Comparison of ENCODE assay signal across 1 cellular context in the genomic region with DNA sequence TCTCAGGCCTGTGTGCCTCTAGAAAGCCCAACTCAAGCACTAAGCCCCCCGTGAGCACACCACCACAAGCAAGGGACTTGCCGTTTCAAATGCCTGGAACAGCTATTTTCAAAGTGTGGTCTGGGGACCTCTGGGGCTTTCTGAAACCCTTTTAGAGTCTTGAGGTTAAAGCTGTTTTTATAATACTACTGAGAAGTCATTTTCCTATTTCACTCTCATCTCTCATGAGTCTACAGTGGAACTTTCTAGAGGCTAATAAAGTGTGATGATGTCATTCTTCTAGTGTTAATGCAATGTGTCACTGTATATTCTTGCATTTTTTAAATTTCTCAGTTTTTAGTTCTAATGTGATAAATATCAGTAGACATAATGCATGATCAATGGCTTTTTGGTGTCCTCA.
TF ChIP-seq lines count a peak whose summit lies in the region.

No MANE protein-coding gene starts in this region.

TF ChIP-seq in SK-N-SH, 30 proteins besides CTCF, POLR2A, EP300 and RAD21 (continued from another document):
- TF ChIP-seq MXI1 (IDR thresholded peaks at IDR 0.05; ENCODE audit: low read depth, low read length) (no peak), NRF1 (IDR thresholded peaks at IDR 0.05; ENCODE audit: low read depth, low read length) (no peak), RCOR1 (IDR thresholded peaks at IDR 0.05; ENCODE audit: low read length) (no peak)
